19 cellular contexts compared by ENCODE assay signal in genomic region chr20:24836041-24836533, GRCh38.
DNase-seq lines count a peak whose midpoint lies in the region; ATAC-seq, FAIRE-seq and TF ChIP-seq lines count a peak whose summit lies in the region.
"Had no signal": no experiment of that assay in that cellular context is flagged by ENCODE, and none has a peak within 500 bp of the region (broad histone marks: within the 10 kb centered on the region; RNA-seq: fewer than 3 reads in every experiment).

No MANE protein-coding gene starts in this region.

- H3K36me3 ChIP-seq in H1 (ENCODE audit: control insufficient read depth in 2 of 4, insufficient read depth in 4 of 4, low read length in 3 of 4), result no peaks in the 10 kb centered on the region
- H3K36me3 ChIP-seq in osteoblast (ENCODE audit: insufficient read depth, low read length), result no peaks in the 10 kb centered on the region

- no peak for DNase-seq in activated CD4-positive, alpha-beta T cell treated with anti-CD3 and anti-CD28 coated beads, Interleukin-2, amount 10 ng/mL, durations not matched to agents 24 days and 14 days
- no peak for DNase-seq in activated CD4-positive, alpha-beta T cell treated with anti-CD3 and anti-CD28 coated beads, Interleukin-2, amount 50 U/mL, for 1 hour
- DNase-seq in GM12891 (ENCODE audit: insufficient read length, low spot score), result no peak
- DNase-seq in H1 (ENCODE audit: low read depth in 1 of 2, low spot score in 2 of 2), result no peak
- DNase-seq in osteoblast (ENCODE audit: insufficient read length, low spot score, missing footprints), result peak; percentile 29
- DNase-seq in activated T-cell treated with anti-CD3 and anti-CD28 coated beads for 4 hours, result no peak
- DNase-seq in NCI-H524 (lab: John Stamatoyannopoulos, UW), result no peak
- DNase-seq: AML-193, Caco-2, HCEC 1CT, IMR-90 had no signal

- no peak for TF ChIP-seq EP300 in H1 (IDR thresholded peaks at IDR 0.05; ENCODE audit: borderline replicate concordance in 1 of 2, low read depth in 2 of 2, low read length in 2 of 2)

- H2AFZ ChIP-seq in H1 (ENCODE audit: low read length) (no peak overlapping the region), osteoblast (ENCODE audit: low read length) (no peak overlapping the region)

- H3K18ac ChIP-seq in H1 (ENCODE audit: extremely low read depth, low read length), result no peak overlapping the region

- FAIRE-seq in GM12891 (lab: Jason Lieb, UNC), result peak; percentile 91
- no peak for FAIRE-seq in H1 (lab: Jason Lieb, UNC)
- FAIRE-seq: A549, D721Med, G401.6 had no signal

- H4K5ac ChIP-seq in H1 (ENCODE audit: insufficient read length, low read depth, low read length), result no peak overlapping the region

- peak overlapping the region; percentile 77 for H3K27ac Mint-ChIP-seq in activated CD4-positive, alpha-beta T cell treated with anti-CD3 and anti-CD28 coated beads, Interleukin-2, amount 10 ng/mL, durations not matched to agents 24 days and 14 days
- H3K27ac Mint-ChIP-seq: CD4-positive, alpha-beta T cell had no signal

- H3K79me1 ChIP-seq in H1 (ENCODE audit: low read depth, low read length), result no peaks in the 10 kb centered on the region

- POLR2A ChIA-PET in H1 (lab: Charles Lee; ENCODE audit: partially characterized antibody), result no interaction called here

- no peak for ATAC-seq in activated CD4-positive, CD25-positive, alpha-beta regulatory T cell treated with anti-CD3 and anti-CD28 coated beads, Interleukin-2, amount 50 U/mL, for 24 hours

- H3K23ac ChIP-seq in H1 (ENCODE audit: insufficient read length), result no peak overlapping the region

- H2BK20ac ChIP-seq in H1 (ENCODE audit: low read length), result no peak overlapping the region

- no peak for TF ChIP-seq CTCF in H1 (IDR thresholded peaks at IDR 0.05; ENCODE audit: control extremely low read depth in 1 of 3, insufficient read depth in 1 of 3, low read depth in 1 of 3, low read length in 3 of 3)
- no peak for TF ChIP-seq CTCF in osteoblast (IDR thresholded peaks at IDR 0.05; ENCODE audit: extremely low read depth, low read depth, low read length)

- H3K9me3 Mint-ChIP-seq in activated CD4-positive, alpha-beta T cell treated with anti-CD3 and anti-CD28 coated beads, Interleukin-2, amount 10 ng/mL, durations not matched to agents 24 days and 14 days, result no peaks in the 10 kb centered on the region
- H3K9me3 Mint-ChIP-seq: CD4-positive, alpha-beta T cell had no signal

- no peaks in the 10 kb centered on the region for H3K36me3 Mint-ChIP-seq in activated CD4-positive, alpha-beta T cell treated with anti-CD3 and anti-CD28 coated beads, Interleukin-2, amount 10 ng/mL, durations not matched to agents 24 days and 14 days (ENCODE audit: low read depth)

- H3K9ac ChIP-seq in H1 (replicated peaks in 1 of 4; ENCODE audit: extremely low read depth in 1 of 4, low read depth in 3 of 4, low read length in 3 of 4), result no peak overlapping the region

- TF ChIP-seq RAD21 in H1 (IDR thresholded peaks at IDR 0.05 in 1 of 2, conservative IDR thresholded peaks at IDR 0.05 in 1 of 2; ENCODE audit: low read depth in 2 of 2, low read length in 2 of 2), result no peak

- H3K4me3 Mint-ChIP-seq in activated CD4-positive, alpha-beta T cell treated with anti-CD3 and anti-CD28 coated beads, Interleukin-2, amount 10 ng/mL, durations not matched to agents 24 days and 14 days, result no peak overlapping the region
- H3K4me3 Mint-ChIP-seq: CD4-positive, alpha-beta T cell had no signal

- no peaks in the 10 kb centered on the region for H4K20me1 ChIP-seq in H1 (replicated peaks in 1 of 2; ENCODE audit: control insufficient read depth in 1 of 2, insufficient read depth in 2 of 2, low read length in 2 of 2)
- no peaks in the 10 kb centered on the region for H4K20me1 ChIP-seq in osteoblast (ENCODE audit: insufficient read depth, low read length)

- H2BK5ac ChIP-seq in H1 (ENCODE audit: low read depth, low read length), result no peak overlapping the region

- H3K4me3 ChIP-seq in H1 (ENCODE audit: extremely low read depth in 1 of 4, insufficient read depth in 2 of 4, low read depth in 3 of 4, low read length in 4 of 4), result no peak overlapping the region
- H3K4me3 ChIP-seq in osteoblast (ENCODE audit: insufficient read depth, low read length), result no peak overlapping the region
- H3K4me3 ChIP-seq: A549 had no signal

- H3K23me2 ChIP-seq in H1 (ENCODE audit: low read depth, low read length), result peaks cover 2% of the 10 kb centered on the region; the same call in 1 of the 2 replicates

- no peak overlapping the region for H3K4ac ChIP-seq in H1 (replicated peaks; ENCODE audit: insufficient read length, low read depth, low read length)

- H3K27me3 ChIP-seq in H1 (replicated peaks in 1 of 4; ENCODE audit: control insufficient read depth in 3 of 4, extremely low read depth in 1 of 4, insufficient read depth in 3 of 4, low read length in 3 of 4), result no peaks in the 10 kb centered on the region
- no peaks in the 10 kb centered on the region for H3K27me3 ChIP-seq in osteoblast (ENCODE audit: insufficient read depth, low read length)

- no peak for TF ChIP-seq POLR2A in GM12891 (IDR thresholded peaks at IDR 0.05; ENCODE audit: low read depth, low read length)
- no peak for TF ChIP-seq POLR2A in H1 (IDR thresholded peaks at IDR 0.05; ENCODE audit: control extremely low read depth in 1 of 2, low read depth in 2 of 2, low read length in 2 of 2)

- no peak overlapping the region for H3K56ac ChIP-seq in H1 (replicated peaks; ENCODE audit: insufficient read length, low read depth, low read length)

- H3K27ac ChIP-seq in H1 (ENCODE audit: low read depth, low read length), result no peak overlapping the region
- no peak overlapping the region for H3K27ac ChIP-seq in osteoblast (ENCODE audit: low read depth, low read length)
- H3K27ac ChIP-seq: 22Rv1, A549, C4-2B, HL-60 had no signal

- H3K4me1 Mint-ChIP-seq in activated CD4-positive, alpha-beta T cell treated with anti-CD3 and anti-CD28 coated beads, Interleukin-2, amount 10 ng/mL, durations not matched to agents 24 days and 14 days, result no peaks in the 10 kb centered on the region

- peaks cover 2% of the 10 kb centered on the region for H3K27me3 Mint-ChIP-seq in activated CD4-positive, alpha-beta T cell treated with anti-CD3 and anti-CD28 coated beads, Interleukin-2, amount 10 ng/mL, durations not matched to agents 24 days and 14 days

- H4K8ac ChIP-seq in H1 (ENCODE audit: extremely low read depth, insufficient read depth, low read length), result no peak overlapping the region

- H4K91ac ChIP-seq in H1 (replicated peaks; ENCODE audit: insufficient read length, low read length), result no peak overlapping the region

- H2BK12ac ChIP-seq in H1 (ENCODE audit: low read depth, low read length), result 0 out of 2 replicates have a peak overlapping the region, but pooled peaks have one; percentile 61

- H3K14ac ChIP-seq in H1 (ENCODE audit: insufficient read length), result no peak overlapping the region

- H3K4me1 ChIP-seq in H1 (replicated peaks in 1 of 4; ENCODE audit: control insufficient read depth in 3 of 4, insufficient read depth in 4 of 4, low read length in 3 of 4) (no peaks in the 10 kb centered on the region), osteoblast (ENCODE audit: insufficient read depth, low read length) (no peaks in the 10 kb centered on the region)
- H3K4me1 ChIP-seq: A549, Caco-2 had no signal

- intact Hi-C loops in activated CD4-positive, alpha-beta T cell treated with anti-CD3 and anti-CD28 coated beads, Interleukin-2, amount 10 ng/mL, durations not matched to agents 24 days and 14 days (cut with micrococcal nuclease), result no loop called here

- WGBS in H1 (ENCODE audit: extremely low coverage in 1 of 2, insufficient coverage in 1 of 2, insufficient read length in 1 of 2, insufficient replicate concordance in 2 of 2, low coverage in 1 of 2, low lambda C conversion rate in 2 of 2, missing lambda C conversion rate in 1 of 2), 2 experiments, result 89% methylated on average over 3 of the region's 3 CpGs; no CpG with 5 or more reads in 1 of the 2 experiments

- no peak overlapping the region for H2BK15ac ChIP-seq in H1 (ENCODE audit: low read length)

- H2AK5ac ChIP-seq in H1 (ENCODE audit: low read depth, low read length), result no peak overlapping the region

- H3K9me3 ChIP-seq in H1 (ENCODE audit: insufficient read depth in 2 of 2, low read depth in 1 of 2, low read length in 1 of 2), result no peaks in the 10 kb centered on the region
- no peaks in the 10 kb centered on the region for H3K9me3 ChIP-seq in osteoblast (ENCODE audit: low read depth, low read length)
- H3K9me3 ChIP-seq: A549, Caco-2 had no signal

- CTCF ChIA-PET in H1 (lab: Charles Lee; ENCODE audit: partially characterized antibody), result no interaction called here

- H3K79me2 ChIP-seq in H1 (ENCODE audit: control insufficient read depth in 1 of 2, insufficient read depth in 2 of 2, low read length in 2 of 2), result no peaks in the 10 kb centered on the region
- H3K79me2 ChIP-seq in osteoblast (ENCODE audit: insufficient read depth, low read length), result no peaks in the 10 kb centered on the region

- H3K4me2 ChIP-seq in H1 (ENCODE audit: insufficient read depth in 1 of 2, low read depth in 2 of 2, low read length in 2 of 2) (no peak overlapping the region), osteoblast (ENCODE audit: insufficient read depth, low read length) (no peak overlapping the region)
- H3K4me2 ChIP-seq: A549 had no signal

- no peak overlapping the region for H2BK120ac ChIP-seq in H1 (replicated peaks; ENCODE audit: low read depth, low read length)

TF ChIP-seq in GM12891, 5 proteins besides CTCF, POLR2A, EP300 and RAD21:
- TF ChIP-seq PAX5 (IDR thresholded peaks at IDR 0.05; ENCODE audit: insufficient read depth, low read length, severe bottlenecking) (no peak), TAF1 (IDR thresholded peaks at IDR 0.05; ENCODE audit: low read depth, low read length) (no peak), POLR2AphosphoS5 (IDR thresholded peaks at IDR 0.05; ENCODE audit: low read depth, low read length) (no peak), POU2F2 (IDR thresholded peaks at IDR 0.05; ENCODE audit: low read depth, low read length) (no peak), SPI1 (IDR thresholded peaks at IDR 0.05; ENCODE audit: low read depth, low read length) (no peak)

TF ChIP-seq in H1, 55 proteins besides CTCF, POLR2A, EP300 and RAD21 (continues in another document):
- no peak for TF ChIP-seq RNF2 (IDR thresholded peaks at IDR 0.05; ENCODE audit: borderline replicate concordance, low read depth, low read length, missing control alignments, poor library complexity, severe bottlenecking)
- no peak for TF ChIP-seq ATF2 (IDR thresholded peaks at IDR 0.05; ENCODE audit: low read length)
